Comparison of ENCODE assay signal across 25 cellular contexts in genomic region chr12:107011519-107011918, GRCh38.
"Had no signal": no experiment of that assay in that cellular context is flagged by ENCODE, and none has a peak within 500 bp of the region (broad histone marks: within the 10 kb centered on the region; RNA-seq: fewer than 3 reads in every experiment).

No MANE protein-coding gene starts in this region.

- H3K27me3 ChIP-seq: colonic mucosa, esophagus squamous epithelium, gastrocnemius medialis, heart right ventricle, left lung had no signal

- H3K36me3 ChIP-seq: colonic mucosa, gastrocnemius medialis, lower lobe of right lung had no signal

- H3K27ac ChIP-seq: colonic mucosa, epithelial cell of prostate, esophagus squamous epithelium, gastrocnemius medialis, heart right ventricle, left lung, lower lobe of right lung had no signal

- H3K9me3 ChIP-seq: colonic mucosa, esophagus squamous epithelium, gastrocnemius medialis, left lung, lower lobe of right lung, mucosa of descending colon had no signal

- ATAC-seq: effector memory CD8-positive, alpha-beta T cell; esophagus mucosa; gastrocnemius medialis; heart right ventricle; left cardiac atrium; left lung; left ventricle myocardium superior; lower lobe of right lung; mucosa of descending colon; naive thymus-derived CD4-positive, alpha-beta T cell had no signal

- H3K27ac Mint-ChIP-seq: dendritic cell treated with granulocyte-macrophage colony-stimulating factor and Interleukin-4, amounts not matched to agents 40 ng/mL and 50 ng/mL, for 4 days; endodermal cell; mesothelial cell of epicardium had no signal

- H3K4me3 ChIP-seq: colonic mucosa, esophagus squamous epithelium, gastrocnemius medialis, heart right ventricle, left lung, lower lobe of right lung, mucosa of descending colon had no signal

- H3K4me1 ChIP-seq: colonic mucosa, esophagus squamous epithelium, gastrocnemius medialis, left lung, lower lobe of right lung had no signal

- H3K27me3 Mint-ChIP-seq: dendritic cell treated with granulocyte-macrophage colony-stimulating factor and Interleukin-4, amounts not matched to agents 40 ng/mL and 50 ng/mL, for 4 days; effector memory CD8-positive, alpha-beta T cell; naive thymus-derived CD4-positive, alpha-beta T cell had no signal

- H3K4me3 Mint-ChIP-seq: dendritic cell treated with granulocyte-macrophage colony-stimulating factor and Interleukin-4, amounts not matched to agents 40 ng/mL and 50 ng/mL, for 4 days; effector memory CD8-positive, alpha-beta T cell; endodermal cell; mesothelial cell of epicardium; naive thymus-derived CD4-positive, alpha-beta T cell had no signal

- H3K9me3 Mint-ChIP-seq: dendritic cell treated with granulocyte-macrophage colony-stimulating factor and Interleukin-4, amounts not matched to agents 40 ng/mL and 50 ng/mL, for 4 days; effector memory CD8-positive, alpha-beta T cell had no signal

- H3K4me1 Mint-ChIP-seq: endodermal cell had no signal

- DNase-seq: colonic mucosa; cortex of kidney; effector CD8-positive, alpha-beta T cell; effector memory CD8-positive, alpha-beta T cell; endodermal cell; erythroblast; esophagus squamous epithelium; foreskin fibroblast; foreskin melanocyte; gastrocnemius medialis; glutamatergic neuron; head of caudate nucleus; heart right ventricle; hippocampal formation; left cardiac atrium; left lung; left ventricle myocardium superior; lower lobe of right lung; mesenchymal stem cell; mucosa of descending colon; naive thymus-derived CD4-positive, alpha-beta T cell had no signal
